In the genomic region with DNA sequence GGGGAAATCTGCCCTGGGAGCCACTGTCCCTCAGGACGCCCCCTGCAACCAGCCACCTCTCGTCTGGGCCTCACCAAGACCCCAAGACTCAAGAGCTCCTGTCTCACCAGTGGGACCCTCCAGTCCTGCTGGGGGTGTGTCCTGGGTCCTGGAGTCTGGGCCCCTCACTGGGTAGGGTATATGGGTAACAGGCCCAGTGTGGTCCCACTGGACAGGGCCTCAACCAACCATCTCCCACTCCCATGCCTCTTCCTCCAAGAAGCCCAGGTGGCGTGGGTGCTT, we compare ENCODE assay signal across 9 cellular contexts. TPM values are rescaled to one million over a fixed set of nuclear protein-coding genes. Genes with fewer than 3 reads are reported as not detected.
DNase-seq lines count a peak whose midpoint lies in the region; ATAC-seq and TF ChIP-seq lines count a peak whose summit lies in the region.
"Had no signal": no experiment of that assay in that cellular context is flagged by ENCODE, and none has a peak within 500 bp of the region (broad histone marks: within the 10 kb centered on the region; RNA-seq: fewer than 3 reads in every experiment).

No MANE protein-coding gene starts in this region.

- H3K4me3 Mint-ChIP-seq in activated T-helper 1 cell treated with anti-CD3 and anti-CD28 coated beads, Interleukin-12 subunit alpha, Interleukin-12 subunit beta, Interleukin-2, Interleukin-4 antibody, amounts not matched to agents 30 ng/mL and 10 ng/mL and 1 ng/mL, durations not matched to agents 14 hours and 24 hours and 36 hours = peak overlapping the region; percentile 66
- H3K4me3 Mint-ChIP-seq in immature natural killer cell = peak overlapping the region in 4 of 5 donors; percentile 20 to 35 (median 31)
- H3K4me3 Mint-ChIP-seq in stimulated activated effector memory CD8-positive, alpha-beta T cell treated with anti-CD3 and anti-CD28 coated beads, Interleukin-12 subunit alpha, Interleukin-12 subunit beta, amount 100 ng/mL, for 72 hours = peak overlapping the region; percentile 55

- no peaks in the 10 kb centered on the region for H3K4me1 Mint-ChIP-seq in activated T-helper 1 cell treated with anti-CD3 and anti-CD28 coated beads, Interleukin-12 subunit alpha, Interleukin-12 subunit beta, Interleukin-2, Interleukin-4 antibody, amounts not matched to agents 30 ng/mL and 10 ng/mL and 1 ng/mL, durations not matched to agents 14 hours and 24 hours and 36 hours (ENCODE audit: low read depth)
- peaks cover 0 to 1% of the 10 kb centered on the region in 2 donors for H3K4me1 Mint-ChIP-seq in immature natural killer cell
- peaks cover 6% of the 10 kb centered on the region for H3K4me1 Mint-ChIP-seq in stimulated activated effector memory CD8-positive, alpha-beta T cell treated with anti-CD3 and anti-CD28 coated beads, Interleukin-12 subunit alpha, Interleukin-12 subunit beta, amount 100 ng/mL, for 72 hours

- intact Hi-C loops in activated T-helper 1 cell treated with anti-CD3 and anti-CD28 coated beads, Interleukin-12 subunit alpha, Interleukin-12 subunit beta, Interleukin-2, Interleukin-4 antibody, amounts not matched to agents 30 ng/mL and 10 ng/mL and 1 ng/mL, durations not matched to agents 14 hours and 24 hours and 36 hours (cut with micrococcal nuclease) = no loop called here

- H3K9me3 Mint-ChIP-seq in activated T-helper 1 cell treated with anti-CD3 and anti-CD28 coated beads, Interleukin-12 subunit alpha, Interleukin-12 subunit beta, Interleukin-2, Interleukin-4 antibody, amounts not matched to agents 30 ng/mL and 10 ng/mL and 1 ng/mL, durations not matched to agents 14 hours and 24 hours and 36 hours = no peaks in the 10 kb centered on the region
- no peaks in the 10 kb centered on the region for H3K9me3 Mint-ChIP-seq in immature natural killer cell
- no peaks in the 10 kb centered on the region for H3K9me3 Mint-ChIP-seq in stimulated activated effector memory CD8-positive, alpha-beta T cell treated with anti-CD3 and anti-CD28 coated beads, Interleukin-12 subunit alpha, Interleukin-12 subunit beta, amount 100 ng/mL, for 72 hours

- H3K27me3 Mint-ChIP-seq in activated T-helper 1 cell treated with anti-CD3 and anti-CD28 coated beads, Interleukin-12 subunit alpha, Interleukin-12 subunit beta, Interleukin-2, Interleukin-4 antibody, amounts not matched to agents 30 ng/mL and 10 ng/mL and 1 ng/mL, durations not matched to agents 14 hours and 24 hours and 36 hours (ENCODE audit: insufficient read depth) = peaks cover 8% of the 10 kb centered on the region
- H3K27me3 Mint-ChIP-seq in immature natural killer cell (ENCODE audit: low read depth in 3 of 3) = peaks cover 0 to 12% (median 5%) of the 10 kb centered on the region in 3 donors

- peak overlapping the region; percentile 40 for H3K27ac Mint-ChIP-seq in activated T-helper 1 cell treated with anti-CD3 and anti-CD28 coated beads, Interleukin-12 subunit alpha, Interleukin-12 subunit beta, Interleukin-2, Interleukin-4 antibody, amounts not matched to agents 30 ng/mL and 10 ng/mL and 1 ng/mL, durations not matched to agents 14 hours and 24 hours and 36 hours
- H3K27ac Mint-ChIP-seq in immature natural killer cell = no peak overlapping the region
- H3K27ac Mint-ChIP-seq in stimulated activated effector memory CD8-positive, alpha-beta T cell treated with anti-CD3 and anti-CD28 coated beads, Interleukin-12 subunit alpha, Interleukin-12 subunit beta, amount 100 ng/mL, for 72 hours = no peak overlapping the region

- no peak for TF ChIP-seq CTCF in GM20000 (IDR thresholded peaks at IDR 0.05; ENCODE audit: extremely low read depth, missing control alignments)

- ATAC-seq in stimulated activated effector memory CD8-positive, alpha-beta T cell treated with anti-CD3 and anti-CD28 coated beads, Interleukin-12 subunit alpha, Interleukin-12 subunit beta, amount 100 ng/mL, for 72 hours = no peak

- no peaks in the 10 kb centered on the region for H3K36me3 Mint-ChIP-seq in activated T-helper 1 cell treated with anti-CD3 and anti-CD28 coated beads, Interleukin-12 subunit alpha, Interleukin-12 subunit beta, Interleukin-2, Interleukin-4 antibody, amounts not matched to agents 30 ng/mL and 10 ng/mL and 1 ng/mL, durations not matched to agents 14 hours and 24 hours and 36 hours (ENCODE audit: low read depth)
- H3K36me3 Mint-ChIP-seq in immature natural killer cell = no peaks in the 10 kb centered on the region
- no peaks in the 10 kb centered on the region for H3K36me3 Mint-ChIP-seq in stimulated activated effector memory CD8-positive, alpha-beta T cell treated with anti-CD3 and anti-CD28 coated beads, Interleukin-12 subunit alpha, Interleukin-12 subunit beta, amount 100 ng/mL, for 72 hours

- DNase-seq in GM20000 (ENCODE audit: low spot score) = peak; percentile 48
- DNase-seq in activated T-helper 1 cell treated with anti-CD3 and anti-CD28 coated beads, Interleukin-12 subunit alpha, Interleukin-12 subunit beta, Interleukin-2, Interleukin-4 antibody, amounts not matched to agents 30 ng/mL and 10 ng/mL and 1 ng/mL, durations not matched to agents 14 hours and 24 hours and 36 hours (ENCODE audit: low spot score) = no peak
- DNase-seq in immature natural killer cell = no peak
- no peak for DNase-seq in stimulated activated effector memory CD8-positive, alpha-beta T cell treated with anti-CD3 and anti-CD28 coated beads, Interleukin-12 subunit alpha, Interleukin-12 subunit beta, amount 100 ng/mL, for 72 hours (ENCODE audit: low spot score in 2 of 2)
- no peak for DNase-seq in SHP77 (lab: John Stamatoyannopoulos, UW)
- no peak for DNase-seq in retina
- no peak for DNase-seq in CD1c-positive myeloid dendritic cell (ENCODE audit: extremely low spot score)
- no peak for DNase-seq in midbrain (lab: John Stamatoyannopoulos, UW)
- DNase-seq: SHP77 treated with DMSO at 0.1 percent for 48 hours had no signal

RNA-seq across cellular contexts. Expression of gene VWA1, which starts 0.7 kb away (rescaled TPM):
- 5.5 and 5.8 TPM in 2 replicates for total RNA-seq in activated T-helper 1 cell treated with anti-CD3 and anti-CD28 coated beads, Interleukin-12 subunit alpha, Interleukin-12 subunit beta, Interleukin-2, Interleukin-4 antibody, amounts not matched to agents 30 ng/mL and 10 ng/mL and 1 ng/mL, durations not matched to agents 14 hours and 24 hours and 36 hours
- not detected for polyA plus RNA-seq in immature natural killer cell

RNA-seq across cellular contexts. Expression of gene ANKRD65, which starts 13.7 kb away (rescaled TPM):
- 0.10 TPM in 1 of 2 replicates, not detected in the other for total RNA-seq in activated T-helper 1 cell treated with anti-CD3 and anti-CD28 coated beads, Interleukin-12 subunit alpha, Interleukin-12 subunit beta, Interleukin-2, Interleukin-4 antibody, amounts not matched to agents 30 ng/mL and 10 ng/mL and 1 ng/mL, durations not matched to agents 14 hours and 24 hours and 36 hours
- not detected for polyA plus RNA-seq in immature natural killer cell

RNA-seq across cellular contexts. Expression of gene ATAD3C, which starts 14.7 kb away (rescaled TPM):
- 0.57 and 1.0 TPM in 2 replicates for total RNA-seq in activated T-helper 1 cell treated with anti-CD3 and anti-CD28 coated beads, Interleukin-12 subunit alpha, Interleukin-12 subunit beta, Interleukin-2, Interleukin-4 antibody, amounts not matched to agents 30 ng/mL and 10 ng/mL and 1 ng/mL, durations not matched to agents 14 hours and 24 hours and 36 hours
- polyA plus RNA-seq in immature natural killer cell = 1 to 10 TPM; 1.5 to 4.0 (median 3.1) TPM

RNA-seq across cellular contexts. Expression of gene MRPL20, which starts 27.7 kb away (rescaled TPM):
- 184 and 205 TPM in 2 replicates for total RNA-seq in activated T-helper 1 cell treated with anti-CD3 and anti-CD28 coated beads, Interleukin-12 subunit alpha, Interleukin-12 subunit beta, Interleukin-2, Interleukin-4 antibody, amounts not matched to agents 30 ng/mL and 10 ng/mL and 1 ng/mL, durations not matched to agents 14 hours and 24 hours and 36 hours
- polyA plus RNA-seq in immature natural killer cell = 100 to 1,000 TPM; 167 to 194 (median 182) TPM

RNA-seq across cellular contexts. Expression of gene CCNL2, which starts 35.6 kb away (rescaled TPM):
- total RNA-seq in activated T-helper 1 cell treated with anti-CD3 and anti-CD28 coated beads, Interleukin-12 subunit alpha, Interleukin-12 subunit beta, Interleukin-2, Interleukin-4 antibody, amounts not matched to agents 30 ng/mL and 10 ng/mL and 1 ng/mL, durations not matched to agents 14 hours and 24 hours and 36 hours = 138 and 139 TPM in 2 replicates
- 10 to 100 TPM; 16.7 to 34.6 (median 22.0) TPM for polyA plus RNA-seq in immature natural killer cell
